ENCODE assay signal across 8 cellular contexts in the genomic region with DNA sequence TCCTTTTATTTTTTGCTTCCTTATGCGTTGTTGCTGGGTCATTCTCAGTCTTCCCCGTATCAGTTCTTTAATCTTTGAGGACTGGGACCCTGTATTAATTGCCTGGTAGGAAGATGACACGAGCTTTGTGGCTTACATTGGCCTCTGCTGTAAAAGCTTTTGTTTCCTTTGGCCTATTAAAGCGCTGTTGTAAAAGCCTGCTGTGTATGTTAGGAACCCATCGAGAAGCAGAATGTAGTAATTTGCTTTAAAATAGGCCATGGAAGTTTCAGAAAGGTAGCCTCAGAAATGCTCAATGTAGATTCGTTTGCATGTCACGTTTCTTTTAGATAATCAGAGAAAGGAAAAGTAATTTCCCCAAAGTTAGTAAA.
A peak's percentile ranks its signal among the peaks of the same experiment; 100 is the strongest.
DNase-seq lines count a peak whose midpoint lies in the region; ATAC-seq and TF ChIP-seq lines count a peak whose summit lies in the region.

No MANE protein-coding gene starts in this region.

- peak overlapping the region; percentile 99 to 100 for H3K9ac ChIP-seq in liver (ENCODE audit: low read depth in 1 of 2, low read length in 2 of 2)

- peak overlapping the region; percentile 99 for H3K27ac ChIP-seq in liver (ENCODE audit: low read depth in 1 of 2, low read length in 2 of 2)
- H3K27ac ChIP-seq in upper lobe of left lung, result peak overlapping the region; percentile 90 to 100 (median 97)

- no peaks in the 10 kb centered on the region for H3K27me3 ChIP-seq in liver (ENCODE audit: control insufficient read depth in 4 of 4, insufficient read depth in 4 of 4, low read length in 3 of 4)
- no peaks in the 10 kb centered on the region for H3K27me3 ChIP-seq in upper lobe of left lung

- TF ChIP-seq CTCF in astrocyte of the spinal cord (IDR thresholded peaks at IDR 0.05; ENCODE audit: low read depth, low read length) (no peak), liver (IDR thresholded peaks at IDR 0.05; ENCODE audit: low read depth, low read length, missing input control) (no peak), upper lobe of left lung (IDR thresholded peaks at IDR 0.05) (no peak)

- H3K4me3 ChIP-seq in astrocyte of the spinal cord (ENCODE audit: low read depth, low read length) (peak overlapping the region; percentile 57), liver (ENCODE audit: low read depth in 1 of 3, low read length in 3 of 3) (peak overlapping the region; percentile 66 to 81 (median 77)), upper lobe of left lung (peak overlapping the region; percentile 26 to 51 (median 40))

- no peak for TF ChIP-seq EP300 in upper lobe of left lung (IDR thresholded peaks at IDR 0.05)

- peaks cover 0 to 33% (median 13%) of the 10 kb centered on the region in 4 donors for H3K4me1 ChIP-seq in liver (ENCODE audit: control insufficient read depth in 4 of 4, insufficient read depth in 4 of 4, low read length in 3 of 4)
- H3K4me1 ChIP-seq in upper lobe of left lung, result peaks cover 26 to 28% (median 27%) of the 10 kb centered on the region in 4 donors

- TF ChIP-seq RAD21 in liver (IDR thresholded peaks at IDR 0.05), result no peak

- DNase-seq in DMS53 (lab: John Stamatoyannopoulos, UW) (peak; percentile 85), DMS53 treated with DMSO at 0.1 percent for 48 hours (lab: John Stamatoyannopoulos, UW; ENCODE audit: unreplicated experiment) (no peak), astrocyte of the spinal cord (ENCODE audit: low read depth, low spot score) (no peak), upper lobe of left lung (no peak)
- no peak for DNase-seq in activated CD4-positive, alpha-beta T cell treated with anti-CD3 and anti-CD28 coated beads for 48 hours

- H3K9me3 ChIP-seq in liver (ENCODE audit: control insufficient read depth in 4 of 4, low read length in 3 of 4), result no peaks in the 10 kb centered on the region
- no peaks in the 10 kb centered on the region for H3K9me3 ChIP-seq in upper lobe of left lung

- peak; percentile 4 for ATAC-seq in HG03095 (IDR thresholded peaks at IDR 0.05; ENCODE audit: unreplicated experiment)
- peak in 1 of 2 donors; percentile 3 for ATAC-seq in upper lobe of left lung (ENCODE audit: low FRiP score in 2 of 2)
- no peak for ATAC-seq in activated CD4-positive, CD25-positive, alpha-beta regulatory T cell treated with anti-CD3 and anti-CD28 coated beads, Interleukin-2, amount 50 U/mL, for 24 hours

- peak in 1 of 4 donors; percentile 8 for TF ChIP-seq POLR2A in upper lobe of left lung (IDR thresholded peaks at IDR 0.05)

- in situ Hi-C loops in astrocyte of the spinal cord (cut with HindIII; ENCODE audit: low sequenced_read_pairs), result no loop called here

- WGBS in liver, result 2% methylated on average over 7 of the region's 7 CpGs
- WGBS in upper lobe of left lung, 2 donors, result 5 to 6% methylated on average over 7 of the region's 7 CpGs

- H3K36me3 ChIP-seq in liver (ENCODE audit: control insufficient read depth in 4 of 4, insufficient read depth in 3 of 4, low read depth in 1 of 4, low read length in 3 of 4) (no peaks in the 10 kb centered on the region), upper lobe of left lung (no peaks in the 10 kb centered on the region)

TF ChIP-seq in liver, 16 proteins besides CTCF, POLR2A, EP300 and RAD21:
- TF ChIP-seq HNF4G (IDR thresholded peaks at IDR 0.05), result no peak
- TF ChIP-seq SP1 (IDR thresholded peaks at IDR 0.05), result no peak
- TF ChIP-seq YY1 (IDR thresholded peaks at IDR 0.05), result peak; percentile 25
- peak; percentile 8 for TF ChIP-seq TAF1 (conservative IDR thresholded peaks at IDR 0.05)
- TF ChIP-seq, protein P1, sequence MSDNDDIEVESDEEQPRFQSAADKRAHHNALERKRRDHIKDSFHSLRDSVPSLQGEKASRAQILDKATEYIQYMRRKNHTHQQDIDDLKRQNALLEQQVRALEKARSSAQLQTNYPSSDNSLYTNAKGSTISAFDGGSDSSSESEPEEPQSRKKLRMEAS (IDR thresholded peaks at IDR 0.05), result no peak
- TF ChIP-seq HNF4A (conservative IDR thresholded peaks at IDR 0.05), result no peak
- no peak for TF ChIP-seq JUND (IDR thresholded peaks at IDR 0.05)
TF ChIP-seq in liver: peak in this region for 2.
